8 cellular contexts compared by ENCODE assay signal in the genomic region with DNA sequence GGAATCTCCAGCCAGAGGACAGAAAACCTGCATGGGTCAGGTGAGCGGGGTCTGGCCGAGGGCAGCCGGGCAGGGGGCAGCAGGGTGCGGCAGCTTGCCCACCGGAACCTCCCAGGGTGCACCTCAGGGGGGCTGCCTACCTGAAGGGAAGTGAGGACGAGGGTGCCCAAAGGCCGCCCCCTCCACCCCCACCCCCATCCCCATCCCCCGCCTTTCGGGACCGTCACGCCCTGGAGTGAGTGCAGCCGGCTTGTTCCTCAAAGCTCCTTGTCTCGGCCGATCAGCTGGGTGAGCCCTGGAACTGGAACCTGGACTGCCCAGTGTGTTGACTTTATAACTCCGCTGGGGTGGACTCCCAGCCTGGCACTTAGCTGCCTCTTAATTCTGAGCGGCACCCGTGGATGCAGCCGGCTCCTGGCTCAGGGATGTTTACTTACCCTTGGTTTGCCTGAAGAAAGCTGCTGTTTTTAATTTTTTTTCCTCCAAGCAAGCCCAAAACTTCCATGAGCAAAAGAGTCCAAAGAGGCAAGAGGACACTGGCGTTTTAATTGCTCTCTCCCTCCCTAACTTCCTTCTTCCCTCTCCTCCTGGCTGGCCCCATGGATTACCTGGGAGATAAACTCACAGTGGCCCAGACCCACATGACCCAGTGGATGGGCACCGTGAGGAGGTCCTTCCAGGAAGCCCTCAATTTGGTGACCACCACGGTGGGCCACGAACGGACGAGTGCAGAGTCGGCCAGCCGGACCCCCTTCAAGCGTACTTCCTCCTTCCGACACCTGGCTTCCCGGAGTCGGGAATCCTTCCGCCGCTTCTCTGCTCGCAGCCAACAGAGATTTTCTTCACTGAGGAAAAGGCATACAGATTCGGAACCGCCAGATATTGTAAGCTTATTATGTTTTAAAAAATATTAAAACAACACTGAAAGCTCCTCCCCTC.
DNase-seq lines count a peak whose midpoint lies in the region; ATAC-seq and TF ChIP-seq lines count a peak whose summit lies in the region.

No MANE protein-coding gene starts in this region.

- POLR2A ChIA-PET in A673 (lab: Charles Lee; ENCODE audit: low non-redundant PET): interaction anchor here (0.6 kb wide), 1 partner anchor 637 kb away, joined by 3 read pairs; no protein-coding TSS in a partner anchor

- H3K36me3 ChIP-seq in A673 (ENCODE audit: insufficient read depth, low read length, poor library complexity, severe bottlenecking) (no peaks in the 10 kb centered on the region), breast epithelium (no peaks in the 10 kb centered on the region), stomach smooth muscle (ENCODE audit: control insufficient read depth in 2 of 2, insufficient read depth in 2 of 2, low read length in 2 of 2) (no peaks in the 10 kb centered on the region)

- H3K9me3 ChIP-seq in A673 (ENCODE audit: low read depth, low read length, poor library complexity, severe bottlenecking) (no peaks in the 10 kb centered on the region), breast epithelium (no peaks in the 10 kb centered on the region), stomach smooth muscle (ENCODE audit: control insufficient read depth in 2 of 2, low read length in 2 of 2) (peaks cover 0 to 4% of the 10 kb centered on the region in 2 donors)

- DNase-seq in A673 (ENCODE audit: low spot score) (no peak), HL-60 (ENCODE audit: low read depth in 1 of 2, low spot score in 1 of 2) (no peak), breast epithelium (ENCODE audit: low spot score in 2 of 2) (peak; percentile 61 to 78), left lobe of liver (ENCODE audit: low spot score) (peak; percentile 78)
- no peak for DNase-seq in stimulated activated CD4-positive, alpha-beta T cell treated with anti-CD3 and anti-CD28 coated beads, Interleukin-12 subunit alpha, Interleukin-12 subunit beta, amount 100 ng/mL, for 4 hours

- BruUV-seq in A673 (replicated peaks; lab: Mats Ljungman, UMichigan): no TSS peak

- H3K9ac ChIP-seq in stomach smooth muscle (ENCODE audit: low read length in 2 of 2): peak overlapping the region; percentile 15 to 21

- TF ChIP-seq POLR2A in breast epithelium (IDR thresholded peaks at IDR 0.05): no peak

- H3K4me1 ChIP-seq in A673 (ENCODE audit: insufficient read depth, low read length, poor library complexity, severe bottlenecking): peaks cover 4% of the 10 kb centered on the region
- peaks cover 0 to 11% of the 10 kb centered on the region in 2 donors for H3K4me1 ChIP-seq in breast epithelium
- peaks cover 19% of the 10 kb centered on the region for H3K4me1 ChIP-seq in stomach smooth muscle (ENCODE audit: control insufficient read depth, insufficient read depth, low read length)

- TF ChIP-seq CTCF in A673 (conservative IDR thresholded peaks at IDR 0.05; ENCODE audit: low read depth, low read length): no peak
- TF ChIP-seq CTCF in HL-60 (IDR thresholded peaks at IDR 0.05; ENCODE audit: insufficient read depth, low read length): no peak
- TF ChIP-seq CTCF in breast epithelium (IDR thresholded peaks at IDR 0.05): peak in 2 of 3 donors; percentile 2 to 20

- H3K27me3 ChIP-seq in A673 (replicated peaks; ENCODE audit: insufficient read depth, low read depth, low read length, poor library complexity) (no peaks in the 10 kb centered on the region), HL-60 (ENCODE audit: insufficient read depth, poor library complexity, severe bottlenecking) (peaks cover 18% of the 10 kb centered on the region), breast epithelium (no peaks in the 10 kb centered on the region), stomach smooth muscle (ENCODE audit: control insufficient read depth in 1 of 2, insufficient read depth in 2 of 2, low read length in 2 of 2) (no peaks in the 10 kb centered on the region)

- peak; percentile 43 for ATAC-seq in left lobe of liver
- ATAC-seq in GM19023 (IDR thresholded peaks at IDR 0.05; ENCODE audit: unreplicated experiment): no peak
- no peak for ATAC-seq in HG03378 (IDR thresholded peaks at IDR 0.05; ENCODE audit: unreplicated experiment)

- intact Hi-C loops in A673 (cut with micrococcal nuclease; ENCODE audit: unreplicated experiment) (loop anchor here (1.0 kb wide), 1 partner anchor 31 kb away; no protein-coding TSS in a partner anchor), breast epithelium (cut with DNase I; ENCODE audit: low total_unique reads) (loop anchor here (10.0 kb wide), 1 partner anchor 53 kb away; no protein-coding TSS in a partner anchor)

- H3K4me3 ChIP-seq in A673 (ENCODE audit: low read depth, low read length, poor library complexity, severe bottlenecking): peak overlapping the region; percentile 49
- H3K4me3 ChIP-seq in HL-60 (replicated peaks; ENCODE audit: insufficient read depth, low read length): peak overlapping the region; percentile 13
- H3K4me3 ChIP-seq in breast epithelium: peak overlapping the region; percentile 40 to 71 (median 68)
- H3K4me3 ChIP-seq in stomach smooth muscle (ENCODE audit: low read length in 2 of 2): peak overlapping the region; percentile 85 to 94

- H3K27ac ChIP-seq in A673 (ENCODE audit: low read depth, low read length, poor library complexity, severe bottlenecking) (no peak overlapping the region), HL-60 (replicated peaks) (no peak overlapping the region), breast epithelium (peak overlapping the region; percentile 94 to 95), stomach smooth muscle (ENCODE audit: low read length) (peak overlapping the region; percentile 6)

- CTCF ChIA-PET in A673 (lab: Charles Lee): interaction anchor here (1.0 to 1.2 kb wide), 2 partner anchors 8 to 53 kb away, joined by 5 to 8 read pairs; no protein-coding TSS in a partner anchor

Comparison
In these comparisons a context has a peak if more than half of its experiments do, and no peak if none do; other contexts are left out.
1. DNase-seq: peak in breast epithelium (2 of 2) and left lobe of liver (single experiment); none in A673 (single experiment), HL-60 (0 of 2) and stimulated activated CD4-positive, alpha-beta T cell treated with anti-CD3 and anti-CD28 coated beads, Interleukin-12 subunit alpha, Interleukin-12 subunit beta, amount 100 ng/mL, for 4 hours (single experiment).
2. H3K27ac ChIP-seq: peak in breast epithelium (2 of 2) and stomach smooth muscle (single experiment); none in A673 (single experiment) and HL-60 (single experiment).
3. H3K4me3 ChIP-seq: peak in every context shown above with its lines; median percentile 90 in stomach smooth muscle; 68 in breast epithelium; 49 in A673; 13 in HL-60.
4. CTCF ChIP-seq: peak in breast epithelium (2 of 3); none in A673 (single experiment) and HL-60 (single experiment).